ENCODE assay signal across 8 cellular contexts in genomic region chr20:36439040-36439730, GRCh38.
DNase-seq lines count a peak whose midpoint lies in the region; ATAC-seq and TF ChIP-seq lines count a peak whose summit lies in the region.

No MANE protein-coding gene starts in this region.

- ATAC-seq in GM18868 (IDR thresholded peaks at IDR 0.05; ENCODE audit: unreplicated experiment) (no peak), HG02938 (IDR thresholded peaks at IDR 0.05; ENCODE audit: unreplicated experiment) (no peak)

- H3K4me1 ChIP-seq in cardiac muscle cell (ENCODE audit: low read depth) = no peaks in the 10 kb centered on the region

- peak; percentile 22 for DNase-seq in DMS153 (lab: John Stamatoyannopoulos, UW)
- peak; percentile 67 for DNase-seq in KBM-7
- DNase-seq in SK-N-DZ (ENCODE audit: low spot score) = peak; percentile 77
- peak; percentile 68 for DNase-seq in activated naive CD4-positive, alpha-beta T cell treated with anti-CD3 and anti-CD28 coated beads, Interleukin-2, amount 50 U/mL, for 16 hours
- peak; percentile 69 to 78 for DNase-seq in cardiac muscle cell (ENCODE audit: low read depth in 1 of 2, low spot score in 1 of 2)
- DNase-seq in putamen (ENCODE audit: low spot score) = peak; percentile 22

- in situ Hi-C loops in KBM-7 (cut with MboI; ENCODE audit: low pct_unique_long_range_greater_than_20kb, low sequenced_read_pairs) = loop anchor here (25.0 kb wide), 1 partner anchor 227 kb away; no protein-coding TSS in a partner anchor

- no peak overlapping the region for H3K4me3 ChIP-seq in cardiac muscle cell

- H3K27ac ChIP-seq in cardiac muscle cell = no peak overlapping the region

- H3K9me3 ChIP-seq in cardiac muscle cell (ENCODE audit: low read depth) = no peaks in the 10 kb centered on the region

- peak; percentile 91 for TF ChIP-seq CTCF in cardiac muscle cell (IDR thresholded peaks at IDR 0.05; ENCODE audit: low read depth, low read length)

- no peaks in the 10 kb centered on the region for H3K27me3 ChIP-seq in cardiac muscle cell

- H3K36me3 ChIP-seq in cardiac muscle cell = no peaks in the 10 kb centered on the region

Comparison
In these comparisons a context has a peak if more than half of its experiments do, and no peak if none do; other contexts are left out.
1. DNase-seq: peak in every context shown above with its lines; median percentile 77 in SK-N-DZ; 74 in cardiac muscle cell; 68 in activated naive CD4-positive, alpha-beta T cell treated with anti-CD3 and anti-CD28 coated beads, Interleukin-2, amount 50 U/mL, for 16 hours; 67 in KBM-7; 22 in DMS153; 22 in putamen.